11 cellular contexts compared by ENCODE assay signal in genomic region chr12:122088181-122088810, GRCh38. TPM values are rescaled to one million over a fixed set of nuclear protein-coding genes. Genes with fewer than 3 reads are reported as not detected.
DNase-seq lines count a peak whose midpoint lies in the region; ATAC-seq, FAIRE-seq and TF ChIP-seq lines count a peak whose summit lies in the region.
"Had no signal": no experiment of that assay in that cellular context is flagged by ENCODE, and none has a peak within 500 bp of the region (broad histone marks: within the 10 kb centered on the region; RNA-seq: fewer than 3 reads in every experiment).

No MANE protein-coding gene starts in this region.

- H3K4me2 ChIP-seq in fibroblast of lung (ENCODE audit: extremely low read depth, insufficient read depth, low read length) (peak overlapping the region; percentile 26), trophoblast cell (ENCODE audit: low read length) (no peak overlapping the region)

- no peak for DNase-seq in stimulated activated naive CD8-positive, alpha-beta T cell treated with anti-CD3 and anti-CD28 coated beads, Interleukin-15, amount 100 ng/mL, for 72 hours
- DNase-seq in stimulated activated naive CD8-positive, alpha-beta T cell treated with anti-CD3 and anti-CD28 coated beads, Interleukin-15, Interleukin-2, amounts not matched to agents 100 U/mL and 50 U/mL, for 24 hours: no peak
- no peak for DNase-seq in fibroblast of lung (ENCODE audit: low read depth in 2 of 2)
- peak; percentile 46 to 68 for DNase-seq in trophoblast cell
- DNase-seq in WERI-Rb-1: no peak
- DNase-seq in HAP-1 (ENCODE audit: low spot score in 2 of 2): no peak
- no peak for DNase-seq in urothelium cell line (ENCODE audit: low spot score)
- DNase-seq: activated CD8-positive, alpha-beta memory T cell treated with anti-CD3 and anti-CD28 coated beads, Interleukin-2, amount 50 U/mL, for 48 hours; NCI-H82 had no signal

- peak overlapping the region; percentile 72 to 86 for H3K27ac Mint-ChIP-seq in stimulated activated naive CD8-positive, alpha-beta T cell treated with anti-CD3 and anti-CD28 coated beads, Interleukin-15, amount 100 ng/mL, for 72 hours

- H2BK120ac ChIP-seq in trophoblast cell (ENCODE audit: insufficient read depth, low read length, poor library complexity): no peak overlapping the region

- H3K9me3 Mint-ChIP-seq in stimulated activated naive CD8-positive, alpha-beta T cell treated with anti-CD3 and anti-CD28 coated beads, Interleukin-15, amount 100 ng/mL, for 72 hours: no peaks in the 10 kb centered on the region

- no peak overlapping the region for H4K91ac ChIP-seq in trophoblast cell (ENCODE audit: low read depth, low read length)

- H3K79me1 ChIP-seq in trophoblast cell (ENCODE audit: low read length): no peaks in the 10 kb centered on the region

- H2AFZ ChIP-seq in fibroblast of lung (ENCODE audit: low read length) (no peak overlapping the region), trophoblast cell (ENCODE audit: insufficient read depth, low read length, poor library complexity) (no peak overlapping the region)

- H3K4me3 Mint-ChIP-seq in stimulated activated naive CD8-positive, alpha-beta T cell treated with anti-CD3 and anti-CD28 coated beads, Interleukin-15, amount 100 ng/mL, for 72 hours: peak overlapping the region; percentile 39 to 45

- no peak overlapping the region for H2BK12ac ChIP-seq in trophoblast cell (ENCODE audit: low read length)

- TF ChIP-seq CTCF in fibroblast of lung (conservative IDR thresholded peaks at IDR 0.05 in 1 of 2, IDR thresholded peaks at IDR 0.05 in 1 of 2; ENCODE audit: low read depth in 1 of 2, low read length in 2 of 2) (no peak), WERI-Rb-1 (IDR thresholded peaks at IDR 0.05; ENCODE audit: low read depth, low read length) (no peak)

- H3K9ac ChIP-seq in fibroblast of lung (ENCODE audit: insufficient read depth, low read length) (no peak overlapping the region), trophoblast cell (ENCODE audit: low read length) (no peak overlapping the region)

- H3K27me3 ChIP-seq in fibroblast of lung (ENCODE audit: control insufficient read depth, insufficient read depth, low read length) (no peaks in the 10 kb centered on the region), trophoblast cell (ENCODE audit: insufficient read depth, low read length) (no peaks in the 10 kb centered on the region), WERI-Rb-1 (ENCODE audit: insufficient read depth, low read depth, severe bottlenecking) (peaks cover 7% of the 10 kb centered on the region), HAP-1 (ENCODE audit: low read depth) (no peaks in the 10 kb centered on the region)
- H3K27me3 ChIP-seq: cardiac muscle cell had no signal

- H3K18ac ChIP-seq in trophoblast cell (ENCODE audit: low read length): no peak overlapping the region

- H3K23ac ChIP-seq in trophoblast cell (ENCODE audit: low read length): no peak overlapping the region

- H3K36me3 ChIP-seq in fibroblast of lung (ENCODE audit: control insufficient read depth, insufficient read depth, low read length): peaks cover 7% of the 10 kb centered on the region
- H3K36me3 ChIP-seq in trophoblast cell (ENCODE audit: control insufficient read depth in 1 of 2, insufficient read depth in 2 of 2, low read length in 2 of 2): peaks cover 12 to 15% of the 10 kb centered on the region in 2 experiments
- no peaks in the 10 kb centered on the region; the same call in 1 of the 2 replicates for H3K36me3 ChIP-seq in WERI-Rb-1
- peaks cover 27% of the 10 kb centered on the region for H3K36me3 ChIP-seq in HAP-1 (replicated peaks)
- H3K36me3 ChIP-seq: cardiac muscle cell had no signal

- no peak overlapping the region for H2AK5ac ChIP-seq in trophoblast cell (ENCODE audit: low read length)

- H2BK5ac ChIP-seq in trophoblast cell (ENCODE audit: low read depth, low read length, poor library complexity): no peak overlapping the region

- H3K14ac ChIP-seq in trophoblast cell (ENCODE audit: low read length): no peak overlapping the region

- no peaks in the 10 kb centered on the region for H3K27me3 Mint-ChIP-seq in stimulated activated naive CD8-positive, alpha-beta T cell treated with anti-CD3 and anti-CD28 coated beads, Interleukin-15, amount 100 ng/mL, for 72 hours

- H4K12ac ChIP-seq in trophoblast cell (ENCODE audit: low read depth, low read length): no peak overlapping the region

- ATAC-seq in stimulated activated naive CD8-positive, alpha-beta T cell treated with anti-CD3 and anti-CD28 coated beads, Interleukin-15, amount 100 ng/mL, for 72 hours: no peak
- no peak for ATAC-seq in stimulated activated naive CD8-positive, alpha-beta T cell treated with anti-CD3 and anti-CD28 coated beads, Interleukin-15, Interleukin-2, amounts not matched to agents 100 U/mL and 50 U/mL, for 24 hours
- no peak for ATAC-seq in GM21576 (IDR thresholded peaks at IDR 0.05; ENCODE audit: unreplicated experiment)

- no peak overlapping the region for H3K4ac ChIP-seq in trophoblast cell (ENCODE audit: low read depth, low read length)

- no peak overlapping the region for H4K8ac ChIP-seq in trophoblast cell (ENCODE audit: low read depth, low read length)

- H3K4me1 Mint-ChIP-seq in stimulated activated naive CD8-positive, alpha-beta T cell treated with anti-CD3 and anti-CD28 coated beads, Interleukin-15, amount 100 ng/mL, for 72 hours: no peaks in the 10 kb centered on the region

- H4K20me1 ChIP-seq in fibroblast of lung (ENCODE audit: control insufficient read depth, extremely low read depth, insufficient read depth, low read length): no peaks in the 10 kb centered on the region

- H3K27ac ChIP-seq in fibroblast of lung (ENCODE audit: insufficient read depth, low read length) (no peak overlapping the region), trophoblast cell (ENCODE audit: low read depth, low read length) (no peak overlapping the region), WERI-Rb-1 (no peak overlapping the region)
- H3K27ac ChIP-seq: cardiac muscle cell had no signal

- WGBS in trophoblast cell (ENCODE audit: extremely low coverage, insufficient coverage, insufficient read length): no CpG with 5 or more reads among the region's 9 CpGs

- H3K4me3 ChIP-seq in fibroblast of lung (replicated peaks in 1 of 4; ENCODE audit: control extremely low read depth in 1 of 4, insufficient read depth in 1 of 4, low read depth in 3 of 4, low read length in 4 of 4): no peak overlapping the region
- no peak overlapping the region for H3K4me3 ChIP-seq in trophoblast cell (ENCODE audit: low read depth, low read length)
- H3K4me3 ChIP-seq in WERI-Rb-1 (ENCODE audit: low read depth, low read length): no peak overlapping the region
- no peak overlapping the region for H3K4me3 ChIP-seq in HAP-1
- H3K4me3 ChIP-seq: cardiac muscle cell had no signal

- no peak for FAIRE-seq in urothelium cell line (lab: Jason Lieb, UNC)

- H3K4me1 ChIP-seq in fibroblast of lung (ENCODE audit: control insufficient read depth, extremely low read depth, insufficient read depth, low read length) (peaks cover 23% of the 10 kb centered on the region), trophoblast cell (ENCODE audit: control insufficient read depth in 1 of 2, insufficient read depth in 2 of 2, low read length in 2 of 2) (peaks cover 5 to 6% of the 10 kb centered on the region in 2 experiments), HAP-1 (peaks cover 5% of the 10 kb centered on the region)

- in situ Hi-C loops in HAP-1 (cut with MboI; ENCODE audit: low sequenced_read_pairs): no loop called here

- H3K79me2 ChIP-seq in fibroblast of lung (ENCODE audit: control insufficient read depth, insufficient read depth, low read length): peaks cover 51% of the 10 kb centered on the region
- no peaks in the 10 kb centered on the region for H3K79me2 ChIP-seq in trophoblast cell (ENCODE audit: control insufficient read depth, insufficient read depth, low read length, poor library complexity)

- H3K9me3 ChIP-seq in fibroblast of lung (ENCODE audit: control insufficient read depth, insufficient read depth, low read depth, low read length) (no peaks in the 10 kb centered on the region), trophoblast cell (ENCODE audit: insufficient read depth, low read depth, low read length) (peaks cover 8% of the 10 kb centered on the region), WERI-Rb-1 (ENCODE audit: severe bottlenecking) (no peaks in the 10 kb centered on the region), HAP-1 (no peaks in the 10 kb centered on the region)

RNA-seq across cellular contexts. Expression of gene MLXIP, which starts 9.7 kb away (rescaled TPM):
- total RNA-seq in fibroblast of lung: 12.6 and 17.0 TPM in 2 replicates
- polyA plus RNA-seq in fibroblast of lung: 6.6 and 10.1 TPM in 2 replicates
- 16.8 and 17.2 TPM in 2 replicates for polyA plus RNA-seq in fibroblast of lung (2012)
- polyA minus RNA-seq in fibroblast of lung (ENCODE audit: low replicate concordance): 32.6 and 47.8 TPM in 2 replicates
- polyA plus RNA-seq in trophoblast cell (2013): 28.9 and 29.4 TPM in 2 replicates

Comparison
In these comparisons a context has a peak if more than half of its experiments do, and no peak if none do; other contexts are left out.
1. DNase-seq: peak in trophoblast cell (2 of 2); none in stimulated activated naive CD8-positive, alpha-beta T cell treated with anti-CD3 and anti-CD28 coated beads, Interleukin-15, amount 100 ng/mL, for 72 hours (0 of 2), stimulated activated naive CD8-positive, alpha-beta T cell treated with anti-CD3 and anti-CD28 coated beads, Interleukin-15, Interleukin-2, amounts not matched to agents 100 U/mL and 50 U/mL, for 24 hours (single experiment), fibroblast of lung (0 of 2), WERI-Rb-1 (single experiment), HAP-1 (0 of 2) and urothelium cell line (single experiment).